ENCODE assay signal across 8 cellular contexts in genomic region chrX:74536142-74537010, GRCh38.
A peak's percentile ranks its signal among the peaks of the same experiment; 100 is the strongest.
DNase-seq lines count a peak whose midpoint lies in the region; ATAC-seq and TF ChIP-seq lines count a peak whose summit lies in the region.

No MANE protein-coding gene starts in this region.

- intact Hi-C loops in lower lobe of right lung (cut with DNase I): no loop called here

- CTCF ChIA-PET in activated CD8-positive, alpha-beta T cell treated with anti-CD3 and anti-CD28 coated beads, Interleukin-2, amount 10 ng/mL, durations not matched to agents 7 days and 5 days (lab: Charles Lee): no interaction called here

- peak; percentile 87 for DNase-seq in AG20443 (ENCODE audit: low spot score)
- DNase-seq in NCI-H524 treated with DMSO at 0.1 percent for 48 hours (lab: John Stamatoyannopoulos, UW): peak; percentile 81
- peak; percentile 33 for DNase-seq in activated CD8-positive, alpha-beta T cell treated with anti-CD3 and anti-CD28 coated beads, Interleukin-2, amount 10 ng/mL, durations not matched to agents 7 days and 5 days
- DNase-seq in lower lobe of right lung: peak; percentile 80

- H3K27ac ChIP-seq in lower lobe of right lung: peak overlapping the region; percentile 83

- in situ Hi-C loops in GM18951 (cut with MboI; ENCODE audit: low sequenced_read_pairs, unreplicated experiment): no loop called here

- POLR2A ChIA-PET in activated CD8-positive, alpha-beta T cell treated with anti-CD3 and anti-CD28 coated beads, Interleukin-2, amount 10 ng/mL, durations not matched to agents 7 days and 5 days (lab: Charles Lee): no interaction called here

- H3K27ac Mint-ChIP-seq in activated CD8-positive, alpha-beta T cell treated with anti-CD3 and anti-CD28 coated beads, Interleukin-2, amount 10 ng/mL, durations not matched to agents 7 days and 5 days: peak overlapping the region; percentile 72
- H3K27ac Mint-ChIP-seq in stimulated activated memory B cell treated with anti-CD40 and anti-IgM and Interleukin-4, amounts not matched to agents 10 μg/mL and 1 μg/mL and 100 μg/mL, for 72 hours: peak overlapping the region; percentile 41

- no peaks in the 10 kb centered on the region for H3K36me3 Mint-ChIP-seq in activated CD8-positive, alpha-beta T cell treated with anti-CD3 and anti-CD28 coated beads, Interleukin-2, amount 10 ng/mL, durations not matched to agents 7 days and 5 days (ENCODE audit: low read depth)
- no peaks in the 10 kb centered on the region for H3K36me3 Mint-ChIP-seq in stimulated activated memory B cell treated with anti-CD40 and anti-IgM and Interleukin-4, amounts not matched to agents 10 μg/mL and 1 μg/mL and 100 μg/mL, for 72 hours

- H3K27me3 ChIP-seq in endocrine pancreas (ENCODE audit: control insufficient read depth, insufficient read depth, low read length) (no peaks in the 10 kb centered on the region), lower lobe of right lung (ENCODE audit: low read depth) (no peaks in the 10 kb centered on the region)

- peaks cover 26% of the 10 kb centered on the region for H3K4me1 Mint-ChIP-seq in activated CD8-positive, alpha-beta T cell treated with anti-CD3 and anti-CD28 coated beads, Interleukin-2, amount 10 ng/mL, durations not matched to agents 7 days and 5 days (ENCODE audit: low read depth)
- peaks cover 18% of the 10 kb centered on the region for H3K4me1 Mint-ChIP-seq in stimulated activated memory B cell treated with anti-CD40 and anti-IgM and Interleukin-4, amounts not matched to agents 10 μg/mL and 1 μg/mL and 100 μg/mL, for 72 hours

- H3K36me3 ChIP-seq in endocrine pancreas (ENCODE audit: control insufficient read depth, insufficient read depth, low read length) (no peaks in the 10 kb centered on the region), lower lobe of right lung (no peaks in the 10 kb centered on the region)

- H3K9me3 ChIP-seq in endocrine pancreas (ENCODE audit: control insufficient read depth, low read length) (no peaks in the 10 kb centered on the region), lower lobe of right lung (no peaks in the 10 kb centered on the region)

- H3K4me3 ChIP-seq in endocrine pancreas (ENCODE audit: control insufficient read depth, insufficient read depth, low read length) (no peak overlapping the region), lower lobe of right lung (peak overlapping the region; percentile 59)

- TF ChIP-seq POLR2A in GM18951 (IDR thresholded peaks at IDR 0.05; ENCODE audit: extremely low read depth, insufficient read depth, insufficient read length): peak; percentile 37

- peak; percentile 44 for TF ChIP-seq CTCF in lower lobe of right lung (IDR thresholded peaks at IDR 0.05)

- H3K9me3 Mint-ChIP-seq in activated CD8-positive, alpha-beta T cell treated with anti-CD3 and anti-CD28 coated beads, Interleukin-2, amount 10 ng/mL, durations not matched to agents 7 days and 5 days (ENCODE audit: insufficient read depth): no peaks in the 10 kb centered on the region
- H3K9me3 Mint-ChIP-seq in stimulated activated memory B cell treated with anti-CD40 and anti-IgM and Interleukin-4, amounts not matched to agents 10 μg/mL and 1 μg/mL and 100 μg/mL, for 72 hours: no peaks in the 10 kb centered on the region

- H3K27me3 Mint-ChIP-seq in activated CD8-positive, alpha-beta T cell treated with anti-CD3 and anti-CD28 coated beads, Interleukin-2, amount 10 ng/mL, durations not matched to agents 7 days and 5 days (ENCODE audit: low read depth): no peaks in the 10 kb centered on the region
- no peaks in the 10 kb centered on the region for H3K27me3 Mint-ChIP-seq in stimulated activated memory B cell treated with anti-CD40 and anti-IgM and Interleukin-4, amounts not matched to agents 10 μg/mL and 1 μg/mL and 100 μg/mL, for 72 hours

- peak overlapping the region; percentile 22 for H3K9ac ChIP-seq in endocrine pancreas (ENCODE audit: control insufficient read depth, insufficient read depth, low read length)

- H3K4me3 Mint-ChIP-seq in activated CD8-positive, alpha-beta T cell treated with anti-CD3 and anti-CD28 coated beads, Interleukin-2, amount 10 ng/mL, durations not matched to agents 7 days and 5 days: peak overlapping the region; percentile 67
- H3K4me3 Mint-ChIP-seq in stimulated activated memory B cell treated with anti-CD40 and anti-IgM and Interleukin-4, amounts not matched to agents 10 μg/mL and 1 μg/mL and 100 μg/mL, for 72 hours: peak overlapping the region; percentile 76

- H3K4me1 ChIP-seq in endocrine pancreas (ENCODE audit: control insufficient read depth, insufficient read depth, low read length): no peaks in the 10 kb centered on the region
- no peaks in the 10 kb centered on the region for H3K4me1 ChIP-seq in lower lobe of right lung

- peak; percentile 62 for ATAC-seq in HG03139 (IDR thresholded peaks at IDR 0.05; ENCODE audit: unreplicated experiment)
- ATAC-seq in activated CD8-positive, alpha-beta T cell treated with anti-CD3 and anti-CD28 coated beads, Interleukin-2, amount 10 ng/mL, durations not matched to agents 7 days and 5 days: peak; percentile 70
- peak; percentile 86 to 93 for ATAC-seq in lower lobe of right lung
- peak; percentile 68 for ATAC-seq in stimulated activated memory B cell treated with anti-CD40 and anti-IgM and Interleukin-4, amounts not matched to agents 10 μg/mL and 1 μg/mL and 100 μg/mL, for 72 hours

Comparison
In these comparisons a context has a peak if more than half of its experiments do, and no peak if none do; other contexts are left out.
1. DNase-seq: peak in every context shown above with its lines; median percentile 87 in AG20443; 81 in NCI-H524 treated with DMSO at 0.1 percent for 48 hours; 80 in lower lobe of right lung; 33 in activated CD8-positive, alpha-beta T cell treated with anti-CD3 and anti-CD28 coated beads, Interleukin-2, amount 10 ng/mL, durations not matched to agents 7 days and 5 days.